In genomic region chr17:21295036-21295952, GRCh38 we compare ENCODE assay signal across 10 cellular contexts. TPM values are rescaled to one million over a fixed set of nuclear protein-coding genes. Genes with fewer than 3 reads are reported as not detected.
A peak's percentile ranks its signal among the peaks of the same experiment; 100 is the strongest.
DNase-seq lines count a peak whose midpoint lies in the region; ATAC-seq and TF ChIP-seq lines count a peak whose summit lies in the region.
"Had no signal": no experiment of that assay in that cellular context is flagged by ENCODE, and none has a peak within 500 bp of the region (broad histone marks: within the 10 kb centered on the region; RNA-seq: fewer than 3 reads in every experiment).

No MANE protein-coding gene starts in this region.

- H4K91ac ChIP-seq in H9 (ENCODE audit: insufficient read length, low read depth, low read length), result peak overlapping the region; percentile 37

- peak overlapping the region in 2 of 3 experiments; percentile 15 to 94; a peak in 3 of 7 replicates for H3K27ac Mint-ChIP-seq in H9
- peak overlapping the region; percentile 11 for H3K27ac Mint-ChIP-seq in chondrocyte (ENCODE audit: unreplicated experiment)

- no peak overlapping the region for H3K9ac ChIP-seq in H9 (ENCODE audit: extremely low read depth, insufficient read length, low read length)

- H2AFZ ChIP-seq in H9 (ENCODE audit: low read length), result no peak overlapping the region

- H3T11ph ChIP-seq in H9 (ENCODE audit: low read length), result no peak overlapping the region

- no peak overlapping the region for H3K18ac ChIP-seq in H9 (ENCODE audit: insufficient read length, low read depth, low read length)

- no peak overlapping the region for H3K56ac ChIP-seq in H9 (ENCODE audit: insufficient read length, low read depth, low read length)

- H2BK15ac ChIP-seq in H9 (ENCODE audit: low read depth, low read length), result no peak overlapping the region

- H3K23ac ChIP-seq in H9 (ENCODE audit: insufficient read length, low read depth, low read length), result no peak overlapping the region

- H3K9me3 Mint-ChIP-seq in H9, result peaks cover 74 to 86% of the 10 kb centered on the region in 2 experiments
- H3K9me3 Mint-ChIP-seq in chondrocyte (ENCODE audit: low read depth), result peaks cover 5% of the 10 kb centered on the region

- H3K27ac ChIP-seq in H9 (ENCODE audit: insufficient read length, low read depth, low read length) (no peak overlapping the region), lung (ENCODE audit: low read depth in 1 of 2, low read length in 1 of 2) (no peak overlapping the region)

- peak; percentile 16 for ATAC-seq in lung (ENCODE audit: insufficient read depth, low FRiP score)
- ATAC-seq in GM21825 (IDR thresholded peaks at IDR 0.05; ENCODE audit: unreplicated experiment), result no peak
- ATAC-seq: PC-3 had no signal

- H3K27me3 ChIP-seq in H9 (ENCODE audit: insufficient read depth, low read length) (no peaks in the 10 kb centered on the region), lung (ENCODE audit: control insufficient read depth, insufficient read depth) (no peaks in the 10 kb centered on the region)

- H3K4ac ChIP-seq in H9 (ENCODE audit: low read depth, low read length), result no peak overlapping the region

- DNase-seq in AG20443 (ENCODE audit: low spot score), result peak; percentile 45
- DNase-seq in H9, result no peak
- DNase-seq in chondrocyte (ENCODE audit: low spot score), result no peak
- no peak for DNase-seq in lung (ENCODE audit: low spot score)
- no peak for DNase-seq in KG1 (lab: John Stamatoyannopoulos, UW)
- DNase-seq in AML-193 (lab: John Stamatoyannopoulos, UW), result no peak
- no peak for DNase-seq in NCI-H774 (lab: John Stamatoyannopoulos, UW)
- DNase-seq: activated CD8-positive, alpha-beta memory T cell treated with anti-CD3 and anti-CD28 coated beads, Interleukin-2, amount 50 U/mL, for 4 hours; PC-3 had no signal

- H3K36me3 ChIP-seq in lung (ENCODE audit: control insufficient read depth in 2 of 2, insufficient read depth in 2 of 2, low read length in 2 of 2), result peaks cover 0 to 28% of the 10 kb centered on the region in 2 donors

- H3K79me1 ChIP-seq in H9 (ENCODE audit: insufficient read depth, low read depth, low read length, poor library complexity, severe bottlenecking), result no peaks in the 10 kb centered on the region

- no peak overlapping the region for H4K5ac ChIP-seq in H9 (ENCODE audit: insufficient read length, low read depth, low read length)

- H2AK5ac ChIP-seq in H9 (ENCODE audit: insufficient read length, low read length), result no peak overlapping the region

- peaks cover 5 to 31% (median 15%) of the 10 kb centered on the region in 3 experiments; a peak in 6 of 7 replicates for H3K36me3 Mint-ChIP-seq in H9 (ENCODE audit: insufficient read depth in 1 of 3, low read depth in 3 of 3)
- H3K36me3 Mint-ChIP-seq in chondrocyte (ENCODE audit: low read depth), result peaks cover 6% of the 10 kb centered on the region

- no peak overlapping the region for H4K8ac ChIP-seq in H9 (replicated peaks; ENCODE audit: insufficient read length, low read depth, low read length)

- H3K9me3 ChIP-seq in H9 (ENCODE audit: control insufficient read depth, low read depth, low read length) (peaks cover 47% of the 10 kb centered on the region), lung (ENCODE audit: control insufficient read depth in 2 of 2, insufficient read depth in 1 of 2, low read length in 1 of 2) (peaks cover 0 to 4% of the 10 kb centered on the region in 2 donors)

- peaks cover 6% of the 10 kb centered on the region for H3K27me3 Mint-ChIP-seq in H9 (ENCODE audit: low read depth)
- H3K27me3 Mint-ChIP-seq in chondrocyte (ENCODE audit: low read depth), result no peaks in the 10 kb centered on the region

- H3K4me1 Mint-ChIP-seq in H9, result no peaks in the 10 kb centered on the region
- H3K4me1 Mint-ChIP-seq in chondrocyte (ENCODE audit: low read depth), result peaks cover under 1% of the 10 kb centered on the region

- peak overlapping the region; percentile 44 for H3K14ac ChIP-seq in H9 (ENCODE audit: insufficient read depth, low read length)

- no peak overlapping the region for H2BK20ac ChIP-seq in H9 (ENCODE audit: low read depth, low read length, poor library complexity, severe bottlenecking)

- no peaks in the 10 kb centered on the region for H3K23me2 ChIP-seq in H9 (ENCODE audit: insufficient read length, low read depth, low read length, poor library complexity, severe bottlenecking)

- H3K4me3 ChIP-seq in lung, result no peak overlapping the region

- 0 out of 2 replicates have a peak, but pooled peaks cover 2% of the 10 kb centered on the region for H3K79me2 ChIP-seq in H9 (ENCODE audit: insufficient read depth, low read length)

- H2BK5ac ChIP-seq in H9 (ENCODE audit: insufficient read length, low read length), result no peak overlapping the region

- no peak overlapping the region; a peak in 2 of 5 replicates for H3K4me3 Mint-ChIP-seq in H9
- H3K4me3 Mint-ChIP-seq in chondrocyte (ENCODE audit: unreplicated experiment), result no peak overlapping the region

- no peak for TF ChIP-seq CTCF in H9 (conservative IDR thresholded peaks at IDR 0.05)
- TF ChIP-seq CTCF in chondrocyte (IDR thresholded peaks at IDR 0.05), result no peak
- no peak for TF ChIP-seq CTCF in lung (IDR thresholded peaks at IDR 0.05; ENCODE audit: control extremely low read depth, extremely low read depth)

- peaks cover 2% of the 10 kb centered on the region for H4K20me1 ChIP-seq in H9 (ENCODE audit: control insufficient read depth, insufficient read depth, insufficient read length)

- H3K4me1 ChIP-seq in H9 (ENCODE audit: insufficient read depth, low read length) (no peaks in the 10 kb centered on the region), lung (ENCODE audit: control insufficient read depth in 2 of 2, insufficient read depth in 2 of 2, low read length in 2 of 2) (peaks cover 0 to 6% of the 10 kb centered on the region in 2 donors)

- no CpG with 5 or more reads among the region's 19 CpGs for WGBS in H9 (ENCODE audit: extremely low coverage, insufficient read length, low lambda C conversion rate)
- WGBS in lung, 2 donors, result 74 to 78% methylated on average over 19 of the region's 19 CpGs

- no peak overlapping the region for H2BK12ac ChIP-seq in H9 (ENCODE audit: insufficient read length, low read depth, low read length)

- no peak overlapping the region for H3K4me2 ChIP-seq in H9 (ENCODE audit: insufficient read depth, insufficient read length, low read length)

- H2BK120ac ChIP-seq in H9 (ENCODE audit: low read depth, low read length, poor library complexity, severe bottlenecking), result no peak overlapping the region

RNA-seq across cellular contexts. Expression of gene MAP2K3, which starts 10.8 kb away (rescaled TPM):
- total RNA-seq in H9 (2021) (26.1 and 27.0 TPM in 2 replicates), chondrocyte (31.3 to 38.3 TPM (median 35.9 TPM) in 3 replicates), lung (100 to 1,000 TPM in 1 of 2 donors, 10 to 100 TPM in 1; 36.4 to 111 TPM)
- 10 to 100 TPM; 53.9 to 99.5 TPM for polyA plus RNA-seq in lung

RNA-seq across cellular contexts. Expression of gene NATD1, which starts 42.1 kb away (rescaled TPM):
- total RNA-seq in H9 (2021) (7.3 and 7.5 TPM in 2 replicates), chondrocyte (8.2 to 18.6 TPM (median 17.2 TPM) in 3 replicates), lung (1 to 10 TPM; 6.9 to 8.1 TPM)
- 1 to 10 TPM; 4.8 to 6.3 TPM for polyA plus RNA-seq in lung
